Comparison of ENCODE assay signal across 1 cellular context in the genomic region with DNA sequence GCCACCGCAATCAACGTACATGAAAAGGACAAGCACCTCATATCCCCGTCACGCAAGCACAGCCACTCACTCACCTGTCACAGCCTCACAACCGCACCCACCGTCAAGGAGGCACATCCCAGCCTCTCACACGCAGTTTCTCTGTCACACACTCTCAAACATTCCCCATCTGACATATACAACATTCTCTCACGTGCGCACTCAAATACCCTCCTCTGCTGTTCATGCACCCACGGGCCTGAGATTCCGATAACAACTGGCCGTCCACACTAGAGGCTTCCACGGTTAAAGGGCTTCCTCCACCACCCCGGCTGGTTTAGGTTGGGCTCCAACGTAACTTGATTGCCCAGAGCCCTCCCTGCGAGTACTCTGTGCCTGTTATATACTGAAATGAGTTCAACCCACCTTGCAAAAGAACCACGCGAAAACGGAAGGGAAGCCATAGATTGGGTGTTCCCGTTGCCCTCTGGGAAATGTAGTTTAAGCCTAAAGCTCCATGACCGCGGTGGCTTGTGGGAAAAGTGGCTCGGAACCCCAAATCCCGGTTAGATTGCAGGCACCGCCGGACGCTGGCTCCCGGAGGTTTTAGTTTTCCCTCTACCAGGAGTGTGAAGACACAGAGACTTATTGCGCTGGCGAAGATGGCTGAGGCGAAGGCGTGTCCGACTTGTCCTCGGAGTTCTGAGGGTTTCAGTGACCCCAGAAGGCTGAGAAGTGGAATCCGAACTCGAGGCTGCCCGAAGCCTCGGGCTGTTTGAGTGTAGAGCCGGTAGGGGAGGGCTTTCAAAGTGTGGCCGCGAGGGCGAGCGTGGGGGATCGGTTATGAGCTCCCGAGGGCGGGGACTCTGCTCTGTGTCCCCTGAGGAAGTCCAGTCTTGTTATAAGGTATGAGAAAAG.
TF ChIP-seq lines count a peak whose summit lies in the region.

Gene ZNF573 (minus strand): TSS at position 448 of the 897 bp plus-strand sequence. CDS start 5,857 bp downstream, outside the sequence.

TF ChIP-seq in HepG2, 621 proteins besides CTCF, POLR2A, EP300 and RAD21 (continued from another document and continues in another):
- TF ChIP-seq, protein P1, sequence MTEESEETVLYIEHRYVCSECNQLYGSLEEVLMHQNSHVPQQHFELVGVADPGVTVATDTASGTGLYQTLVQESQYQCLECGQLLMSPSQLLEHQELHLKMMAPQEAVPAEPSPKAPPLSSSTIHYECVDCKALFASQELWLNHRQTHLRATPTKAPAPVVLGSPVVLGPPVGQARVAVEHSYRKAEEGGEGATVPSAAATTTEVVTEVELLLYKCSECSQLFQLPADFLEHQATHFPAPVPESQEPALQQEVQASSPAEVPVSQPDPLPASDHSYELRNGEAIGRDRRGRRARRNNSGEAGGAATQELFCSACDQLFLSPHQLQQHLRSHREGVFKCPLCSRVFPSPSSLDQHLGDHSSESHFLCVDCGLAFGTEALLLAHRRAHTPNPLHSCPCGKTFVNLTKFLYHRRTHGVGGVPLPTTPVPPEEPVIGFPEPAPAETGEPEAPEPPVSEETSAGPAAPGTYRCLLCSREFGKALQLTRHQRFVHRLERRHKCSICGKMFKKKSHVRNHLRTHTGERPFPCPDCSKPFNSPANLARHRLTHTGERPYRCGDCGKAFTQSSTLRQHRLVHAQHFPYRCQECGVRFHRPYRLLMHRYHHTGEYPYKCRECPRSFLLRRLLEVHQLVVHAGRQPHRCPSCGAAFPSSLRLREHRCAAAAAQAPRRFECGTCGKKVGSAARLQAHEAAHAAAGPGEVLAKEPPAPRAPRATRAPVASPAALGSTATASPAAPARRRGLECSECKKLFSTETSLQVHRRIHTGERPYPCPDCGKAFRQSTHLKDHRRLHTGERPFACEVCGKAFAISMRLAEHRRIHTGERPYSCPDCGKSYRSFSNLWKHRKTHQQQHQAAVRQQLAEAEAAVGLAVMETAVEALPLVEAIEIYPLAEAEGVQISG (CRISPR knock-in tag; IDR thresholded peaks at IDR 0.05), result peak; percentile 73
- TF ChIP-seq ZNF383 (CRISPR knock-in tag; IDR thresholded peaks at IDR 0.05; ENCODE audit: borderline replicate concordance), result no peak
- TF ChIP-seq TARDBP (CRISPR knock-in tag; IDR thresholded peaks at IDR 0.05), result peak; percentile 15; the same call in 1 of the 2 replicates
- TF ChIP-seq STAG1 (CRISPR knock-in tag; IDR thresholded peaks at IDR 0.05), result 0 out of 2 replicates have a peak, but pooled peaks have one; percentile 13
- no peak for TF ChIP-seq TBP (CRISPR knock-in tag; IDR thresholded peaks at IDR 0.05)
- TF ChIP-seq ZNF615 (CRISPR knock-in tag; IDR thresholded peaks at IDR 0.05; ENCODE audit: borderline replicate concordance), result no peak
- no peak for TF ChIP-seq SSRP1 (CRISPR knock-in tag; IDR thresholded peaks at IDR 0.05)
- TF ChIP-seq SOX13 (IDR thresholded peaks at IDR 0.05), result no peak
- no peak; a peak in 1 of 4 replicates for TF ChIP-seq SOX13 (CRISPR knock-in tag; conservative IDR thresholded peaks at IDR 0.05 in 1 of 2, IDR thresholded peaks at IDR 0.05 in 1 of 2)
- TF ChIP-seq MIXL1 (CRISPR knock-in tag; IDR thresholded peaks at IDR 0.05), result peak; percentile 50; the same call in 1 of the 2 replicates
- TF ChIP-seq HDAC1 (CRISPR knock-in tag; IDR thresholded peaks at IDR 0.05), result peak; percentile 69; the same call in 1 of the 2 replicates
- no peak for TF ChIP-seq HOXD1 (CRISPR knock-in tag; IDR thresholded peaks at IDR 0.05)
- TF ChIP-seq, protein P2, sequence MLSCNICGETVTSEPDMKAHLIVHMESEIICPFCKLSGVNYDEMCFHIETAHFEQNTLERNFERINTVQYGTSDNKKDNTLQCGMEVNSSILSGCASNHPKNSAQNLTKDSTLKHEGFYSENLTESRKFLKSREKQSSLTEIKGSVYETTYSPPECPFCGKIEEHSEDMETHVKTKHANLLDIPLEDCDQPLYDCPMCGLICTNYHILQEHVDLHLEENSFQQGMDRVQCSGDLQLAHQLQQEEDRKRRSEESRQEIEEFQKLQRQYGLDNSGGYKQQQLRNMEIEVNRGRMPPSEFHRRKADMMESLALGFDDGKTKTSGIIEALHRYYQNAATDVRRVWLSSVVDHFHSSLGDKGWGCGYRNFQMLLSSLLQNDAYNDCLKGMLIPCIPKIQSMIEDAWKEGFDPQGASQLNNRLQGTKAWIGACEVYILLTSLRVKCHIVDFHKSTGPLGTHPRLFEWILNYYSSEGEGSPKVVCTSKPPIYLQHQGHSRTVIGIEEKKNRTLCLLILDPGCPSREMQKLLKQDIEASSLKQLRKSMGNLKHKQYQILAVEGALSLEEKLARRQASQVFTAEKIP (CRISPR knock-in tag; IDR thresholded peaks at IDR 0.05; ENCODE audit: borderline replicate concordance), result no peak
- TF ChIP-seq ZNF441 (CRISPR knock-in tag; IDR thresholded peaks at IDR 0.05; ENCODE audit: borderline replicate concordance), result peak; percentile 68
- TF ChIP-seq MZF1 (CRISPR knock-in tag; IDR thresholded peaks at IDR 0.05; ENCODE audit: borderline replicate concordance), result no peak
- TF ChIP-seq CEBPG (CRISPR knock-in tag; IDR thresholded peaks at IDR 0.05), result 0 out of 2 replicates have a peak, but pooled peaks have one; percentile 17
- TF ChIP-seq, protein P3, sequence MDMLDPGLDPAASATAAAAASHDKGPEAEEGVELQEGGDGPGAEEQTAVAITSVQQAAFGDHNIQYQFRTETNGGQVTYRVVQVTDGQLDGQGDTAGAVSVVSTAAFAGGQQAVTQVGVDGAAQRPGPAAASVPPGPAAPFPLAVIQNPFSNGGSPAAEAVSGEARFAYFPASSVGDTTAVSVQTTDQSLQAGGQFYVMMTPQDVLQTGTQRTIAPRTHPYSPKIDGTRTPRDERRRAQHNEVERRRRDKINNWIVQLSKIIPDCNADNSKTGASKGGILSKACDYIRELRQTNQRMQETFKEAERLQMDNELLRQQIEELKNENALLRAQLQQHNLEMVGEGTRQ (IDR thresholded peaks at IDR 0.05; ENCODE audit: low read depth, low read length), result no peak
- TF ChIP-seq, protein P3 (CRISPR knock-in tag; IDR thresholded peaks at IDR 0.05; ENCODE audit: borderline replicate concordance), result no peak
- TF ChIP-seq PHB2 (IDR thresholded peaks at IDR 0.05; ENCODE audit: partially characterized antibody), result no peak
- no peak for TF ChIP-seq ZNF124 (CRISPR knock-in tag; IDR thresholded peaks at IDR 0.05)
- no peak for TF ChIP-seq AGO2 (optimal IDR thresholded peaks at IDR 0.05; ENCODE audit: low read depth, low read length)
- no peak for TF ChIP-seq ZBTB21 (CRISPR knock-in tag; IDR thresholded peaks at IDR 0.05)
- TF ChIP-seq, protein P4, sequence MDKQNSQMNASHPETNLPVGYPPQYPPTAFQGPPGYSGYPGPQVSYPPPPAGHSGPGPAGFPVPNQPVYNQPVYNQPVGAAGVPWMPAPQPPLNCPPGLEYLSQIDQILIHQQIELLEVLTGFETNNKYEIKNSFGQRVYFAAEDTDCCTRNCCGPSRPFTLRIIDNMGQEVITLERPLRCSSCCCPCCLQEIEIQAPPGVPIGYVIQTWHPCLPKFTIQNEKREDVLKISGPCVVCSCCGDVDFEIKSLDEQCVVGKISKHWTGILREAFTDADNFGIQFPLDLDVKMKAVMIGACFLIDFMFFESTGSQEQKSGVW (CRISPR knock-in tag; IDR thresholded peaks at IDR 0.05; ENCODE audit: borderline replicate concordance), result no peak
- TF ChIP-seq ZNF549 (CRISPR knock-in tag; IDR thresholded peaks at IDR 0.05), result no peak
- no peak for TF ChIP-seq PAF1 (CRISPR knock-in tag; IDR thresholded peaks at IDR 0.05)
- TF ChIP-seq PREB (CRISPR knock-in tag; IDR thresholded peaks at IDR 0.05), result no peak
- TF ChIP-seq MIER3 (CRISPR knock-in tag; IDR thresholded peaks at IDR 0.05; ENCODE audit: borderline replicate concordance), result peak; percentile 33; the same call in 1 of the 2 replicates
- no peak; the same call in 1 of the 2 replicates for TF ChIP-seq SNAPC4 (CRISPR knock-in tag; IDR thresholded peaks at IDR 0.05)
- no peak for TF ChIP-seq HNF4G (IDR thresholded peaks at IDR 0.05; ENCODE audit: borderline replicate concordance, low read depth, low read length)
- TF ChIP-seq HNF4G (CRISPR knock-in tag; IDR thresholded peaks at IDR 0.05; ENCODE audit: borderline replicate concordance, low read depth), result no peak; the same call in 1 of the 2 replicates
- TF ChIP-seq SP2 (CRISPR knock-in tag; IDR thresholded peaks at IDR 0.05), result no peak
- no peak for TF ChIP-seq ARID2 (CRISPR knock-in tag; IDR thresholded peaks at IDR 0.05; ENCODE audit: borderline replicate concordance)
- TF ChIP-seq YEATS2 (CRISPR knock-in tag; IDR thresholded peaks at IDR 0.05; ENCODE audit: borderline replicate concordance), result peak; percentile 60; the same call in 1 of the 2 replicates
- no peak for TF ChIP-seq ZNF180 (CRISPR knock-in tag; IDR thresholded peaks at IDR 0.05; ENCODE audit: borderline replicate concordance, low read depth)
- TF ChIP-seq FOSL1 (CRISPR knock-in tag; IDR thresholded peaks at IDR 0.05; ENCODE audit: borderline replicate concordance), result no peak
- TF ChIP-seq GFI1 (CRISPR knock-in tag; IDR thresholded peaks at IDR 0.05; ENCODE audit: borderline replicate concordance), result no peak; the same call in 1 of the 2 replicates
- no peak for TF ChIP-seq SYNCRIP (IDR thresholded peaks at IDR 0.05; ENCODE audit: insufficient read depth, low read depth, low read length)
- TF ChIP-seq RFX3 (CRISPR knock-in tag; IDR thresholded peaks at IDR 0.05), result no peak
- TF ChIP-seq, protein P5, sequence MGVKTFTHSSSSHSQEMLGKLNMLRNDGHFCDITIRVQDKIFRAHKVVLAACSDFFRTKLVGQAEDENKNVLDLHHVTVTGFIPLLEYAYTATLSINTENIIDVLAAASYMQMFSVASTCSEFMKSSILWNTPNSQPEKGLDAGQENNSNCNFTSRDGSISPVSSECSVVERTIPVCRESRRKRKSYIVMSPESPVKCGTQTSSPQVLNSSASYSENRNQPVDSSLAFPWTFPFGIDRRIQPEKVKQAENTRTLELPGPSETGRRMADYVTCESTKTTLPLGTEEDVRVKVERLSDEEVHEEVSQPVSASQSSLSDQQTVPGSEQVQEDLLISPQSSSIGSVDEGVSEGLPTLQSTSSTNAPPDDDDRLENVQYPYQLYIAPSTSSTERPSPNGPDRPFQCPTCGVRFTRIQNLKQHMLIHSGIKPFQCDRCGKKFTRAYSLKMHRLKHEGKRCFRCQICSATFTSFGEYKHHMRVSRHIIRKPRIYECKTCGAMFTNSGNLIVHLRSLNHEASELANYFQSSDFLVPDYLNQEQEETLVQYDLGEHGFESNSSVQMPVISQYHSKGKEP (CRISPR knock-in tag; IDR thresholded peaks at IDR 0.05), result no peak
- TF ChIP-seq ZSCAN29 (CRISPR knock-in tag; conservative IDR thresholded peaks at IDR 0.05), result peak; percentile 84; the same call in 1 of the 2 replicates
- TF ChIP-seq ZNF382 (CRISPR knock-in tag; IDR thresholded peaks at IDR 0.05; ENCODE audit: borderline replicate concordance), result no peak
- no peak for TF ChIP-seq ZNF3 (CRISPR knock-in tag; IDR thresholded peaks at IDR 0.05)
- 0 out of 2 replicates have a peak, but pooled peaks have one; percentile 52 for TF ChIP-seq ZNF33A (CRISPR knock-in tag; IDR thresholded peaks at IDR 0.05; ENCODE audit: borderline replicate concordance)
- no peak for TF ChIP-seq ZNF75D (CRISPR knock-in tag; IDR thresholded peaks at IDR 0.05; ENCODE audit: borderline replicate concordance)
- TF ChIP-seq TRIM22 (IDR thresholded peaks at IDR 0.05), result no peak
